Comparison of ENCODE assay signal across 24 cellular contexts in genomic region chr17:50301891-50302584, GRCh38. TPM values are rescaled to one million over a fixed set of nuclear protein-coding genes. Genes with fewer than 3 reads are reported as not detected.
A peak's percentile ranks its signal among the peaks of the same experiment; 100 is the strongest.
DNase-seq lines count a peak whose midpoint lies in the region; ATAC-seq and TF ChIP-seq lines count a peak whose summit lies in the region.
"Had no signal": no experiment of that assay in that cellular context is flagged by ENCODE, and none has a peak within 500 bp of the region (broad histone marks: within the 10 kb centered on the region; RNA-seq: fewer than 3 reads in every experiment).

No MANE protein-coding gene starts in this region.

- H3K36me3 Mint-ChIP-seq in activated CD4-positive, alpha-beta T cell treated with anti-CD3 and anti-CD28 coated beads for 36 hours (ENCODE audit: low read depth) = no peaks in the 10 kb centered on the region
- H3K36me3 Mint-ChIP-seq in T-helper 2 cell treated with Interferon-gamma antibody and Interleukin-4, amounts not matched to agents 5 μg/mL and 100 μg/mL, for 36 hours (ENCODE audit: low read depth) = no peaks in the 10 kb centered on the region
- H3K36me3 Mint-ChIP-seq: activated naive CD4-positive, alpha-beta T cell treated with anti-CD3 and anti-CD28 coated beads, Interleukin-2, amount 10 ng/mL, durations not matched to agents 7 days and 5 days; natural killer cell had no signal

- CTCF ChIA-PET in activated CD4-positive, alpha-beta T cell treated with anti-CD3 and anti-CD28 coated beads for 36 hours (lab: Charles Lee) = interaction anchor here (1.0 to 1.3 kb wide), 2 partner anchors 59 to 102 kb away, joined by 4 read pairs; no protein-coding TSS in a partner anchor

- no peaks in the 10 kb centered on the region for H3K9me3 Mint-ChIP-seq in activated CD4-positive, alpha-beta T cell treated with anti-CD3 and anti-CD28 coated beads for 36 hours (ENCODE audit: low read depth)
- no peaks in the 10 kb centered on the region for H3K9me3 Mint-ChIP-seq in T-helper 2 cell treated with Interferon-gamma antibody and Interleukin-4, amounts not matched to agents 5 μg/mL and 100 μg/mL, for 36 hours
- H3K9me3 Mint-ChIP-seq: activated CD8-positive, alpha-beta T cell treated with anti-CD3 and anti-CD28 coated beads for 36 hours; activated naive CD4-positive, alpha-beta T cell treated with anti-CD3 and anti-CD28 coated beads, Interleukin-2, amount 10 ng/mL, durations not matched to agents 7 days and 5 days; activated T-cell treated with anti-CD3 and anti-CD28 coated beads, Interleukin-2, amount 50 U/mL, for 24 hours; natural killer cell had no signal

- no peaks in the 10 kb centered on the region for H3K27me3 ChIP-seq in tibial artery
- H3K27me3 ChIP-seq: vagina had no signal

- no peak for DNase-seq in activated CD4-positive, alpha-beta T cell treated with anti-CD3 and anti-CD28 coated beads for 36 hours
- DNase-seq in activated CD4-positive, alpha-beta T cell treated with anti-CD3 and anti-CD28 coated beads, Interleukin-2, amount 50 U/mL, for 4 hours = no peak
- peak; percentile 87 for DNase-seq in MV-4-11 (lab: John Stamatoyannopoulos, UW)
- DNase-seq in T-helper 2 cell treated with Interferon-gamma antibody and Interleukin-4, amounts not matched to agents 5 μg/mL and 100 μg/mL, for 36 hours (ENCODE audit: low spot score) = peak; percentile 62
- no peak for DNase-seq in left colon
- DNase-seq in NCI-H2196 treated with DMSO at 0.1 percent for 48 hours (lab: John Stamatoyannopoulos, UW; ENCODE audit: unreplicated experiment) = no peak
- DNase-seq in inferior parietal cortex (ENCODE audit: extremely low spot score) = no peak
- DNase-seq in tibial artery = no peak
- DNase-seq: activated CD8-positive, alpha-beta T cell treated with anti-CD3 and anti-CD28 coated beads for 36 hours; activated naive CD4-positive, alpha-beta T cell treated with anti-CD3 and anti-CD28 coated beads, Interleukin-2, amount 10 ng/mL, durations not matched to agents 7 days and 5 days; activated T-cell treated with anti-CD3 and anti-CD28 coated beads, Interleukin-2, amount 50 U/mL, for 24 hours; cortex of kidney; islet precursor cell; Kasumi-1; midbrain; natural killer cell; NCI-H1105; NCI-H2029 treated with DMSO at 0.1 percent for 48 hours; NCI-H446; stimulated activated CD4-positive, alpha-beta T cell treated with anti-CD3 and anti-CD28 coated beads, Interleukin-2, amount 100 ng/mL, for 24 hours had no signal

- intact Hi-C loops in activated CD4-positive, alpha-beta T cell treated with anti-CD3 and anti-CD28 coated beads for 36 hours (cut with DNase I, micrococcal nuclease) = no loop called here
- intact Hi-C loops in left colon (cut with DNase I, micrococcal nuclease) = no loop called here
- intact Hi-C loops in tibial artery (cut with DNase I; ENCODE audit: low total_unique reads) = loop anchor here (10.0 kb wide), 1 partner anchor 277 kb away; no protein-coding TSS in a partner anchor

- H3K4me3 Mint-ChIP-seq in activated CD4-positive, alpha-beta T cell treated with anti-CD3 and anti-CD28 coated beads for 36 hours = no peak overlapping the region
- H3K4me3 Mint-ChIP-seq in T-helper 2 cell treated with Interferon-gamma antibody and Interleukin-4, amounts not matched to agents 5 μg/mL and 100 μg/mL, for 36 hours = peak overlapping the region; percentile 11
- H3K4me3 Mint-ChIP-seq: activated CD8-positive, alpha-beta T cell treated with anti-CD3 and anti-CD28 coated beads for 36 hours; activated naive CD4-positive, alpha-beta T cell treated with anti-CD3 and anti-CD28 coated beads, Interleukin-2, amount 10 ng/mL, durations not matched to agents 7 days and 5 days; activated T-cell treated with anti-CD3 and anti-CD28 coated beads, Interleukin-2, amount 50 U/mL, for 24 hours; natural killer cell had no signal

- no peak overlapping the region for H3K27ac ChIP-seq in tibial artery
- H3K27ac ChIP-seq: skin epidermis, vagina had no signal

- no peaks in the 10 kb centered on the region for H3K36me3 ChIP-seq in tibial artery
- H3K36me3 ChIP-seq: HAP-1, vagina had no signal

- ATAC-seq in activated CD4-positive, alpha-beta T cell treated with anti-CD3 and anti-CD28 coated beads for 36 hours = peak; percentile 13
- ATAC-seq in left colon = peak; percentile 58
- ATAC-seq: activated CD8-positive, alpha-beta T cell treated with anti-CD3 and anti-CD28 coated beads for 36 hours; natural killer cell had no signal

- H3K27me3 Mint-ChIP-seq in activated CD4-positive, alpha-beta T cell treated with anti-CD3 and anti-CD28 coated beads for 36 hours = peaks cover 6% of the 10 kb centered on the region
- no peaks in the 10 kb centered on the region for H3K27me3 Mint-ChIP-seq in T-helper 2 cell treated with Interferon-gamma antibody and Interleukin-4, amounts not matched to agents 5 μg/mL and 100 μg/mL, for 36 hours (ENCODE audit: low read depth)

- no peak for TF ChIP-seq CTCF in tibial artery (IDR thresholded peaks at IDR 0.05)

- no peak overlapping the region for H3K4me3 ChIP-seq in tibial artery
- H3K4me3 ChIP-seq: HAP-1, skin epidermis, vagina had no signal

- peaks cover 0 to 17% (median 12%) of the 10 kb centered on the region in 4 donors for H3K4me1 ChIP-seq in tibial artery
- H3K4me1 ChIP-seq: HAP-1, vagina had no signal

- no peak overlapping the region for H3K27ac Mint-ChIP-seq in activated CD4-positive, alpha-beta T cell treated with anti-CD3 and anti-CD28 coated beads for 36 hours
- peak overlapping the region; percentile 84 for H3K27ac Mint-ChIP-seq in T-helper 2 cell treated with Interferon-gamma antibody and Interleukin-4, amounts not matched to agents 5 μg/mL and 100 μg/mL, for 36 hours
- H3K27ac Mint-ChIP-seq: activated CD8-positive, alpha-beta T cell treated with anti-CD3 and anti-CD28 coated beads for 36 hours; activated naive CD4-positive, alpha-beta T cell treated with anti-CD3 and anti-CD28 coated beads, Interleukin-2, amount 10 ng/mL, durations not matched to agents 7 days and 5 days; activated T-cell treated with anti-CD3 and anti-CD28 coated beads, Interleukin-2, amount 50 U/mL, for 24 hours; natural killer cell had no signal

- H3K4me1 Mint-ChIP-seq in activated CD4-positive, alpha-beta T cell treated with anti-CD3 and anti-CD28 coated beads for 36 hours = peaks cover 5% of the 10 kb centered on the region
- H3K4me1 Mint-ChIP-seq in T-helper 2 cell treated with Interferon-gamma antibody and Interleukin-4, amounts not matched to agents 5 μg/mL and 100 μg/mL, for 36 hours (ENCODE audit: low read depth) = peaks cover 29% of the 10 kb centered on the region
- H3K4me1 Mint-ChIP-seq: activated naive CD4-positive, alpha-beta T cell treated with anti-CD3 and anti-CD28 coated beads, Interleukin-2, amount 10 ng/mL, durations not matched to agents 7 days and 5 days; natural killer cell had no signal

- POLR2A ChIA-PET in activated CD4-positive, alpha-beta T cell treated with anti-CD3 and anti-CD28 coated beads for 36 hours (lab: Charles Lee) = no interaction called here

- H3K9me3 ChIP-seq in tibial artery = no peaks in the 10 kb centered on the region
- H3K9me3 ChIP-seq: HAP-1, vagina had no signal

RNA-seq across cellular contexts. Expression of gene TMEM92, which starts 27.8 kb away (rescaled TPM):
- total RNA-seq in activated CD4-positive, alpha-beta T cell treated with anti-CD3 and anti-CD28 coated beads for 36 hours = under 1 TPM; 0.23 TPM
- total RNA-seq in left colon = 1 to 10 TPM; 3.4 to 9.4 TPM
- total RNA-seq: activated CD8-positive, alpha-beta T cell treated with anti-CD3 and anti-CD28 coated beads for 36 hours; natural killer cell; temporal lobe had no signal

RNA-seq across cellular contexts. Expression of gene XYLT2, which starts 43.9 kb away (rescaled TPM):
- 10 to 100 TPM; 29.8 to 30.4 TPM for total RNA-seq in activated CD4-positive, alpha-beta T cell treated with anti-CD3 and anti-CD28 coated beads for 36 hours
- 10 to 100 TPM; 18.1 to 20.2 TPM for total RNA-seq in left colon

Comparison
In these comparisons a context has a peak if more than half of its experiments do, and no peak if none do; other contexts are left out.
1. DNase-seq: peak in MV-4-11 (single experiment) and T-helper 2 cell treated with Interferon-gamma antibody and Interleukin-4, amounts not matched to agents 5 μg/mL and 100 μg/mL, for 36 hours (single experiment); none in activated CD4-positive, alpha-beta T cell treated with anti-CD3 and anti-CD28 coated beads for 36 hours (single experiment), activated CD4-positive, alpha-beta T cell treated with anti-CD3 and anti-CD28 coated beads, Interleukin-2, amount 50 U/mL, for 4 hours (0 of 2), left colon (0 of 2), NCI-H2196 treated with DMSO at 0.1 percent for 48 hours (single experiment), inferior parietal cortex (single experiment) and tibial artery (0 of 2).